ENCODE assay signal across 1 cellular context in genomic region chr6:110368268-110368667, GRCh38.
TF ChIP-seq lines count a peak whose summit lies in the region.

No MANE protein-coding gene starts in this region.

TF ChIP-seq in H1, 55 proteins besides CTCF, POLR2A, EP300 and RAD21 (continued from another document):
- TF ChIP-seq POLR2AphosphoS5 (IDR thresholded peaks at IDR 0.05; ENCODE audit: low read depth, low read length) (no peak), TBP (IDR thresholded peaks at IDR 0.05; ENCODE audit: low read depth, low read length) (no peak), BACH1 (IDR thresholded peaks at IDR 0.05; ENCODE audit: low read length) (no peak), SP2 (IDR thresholded peaks at IDR 0.05; ENCODE audit: low read length) (no peak), KDM5A (IDR thresholded peaks at IDR 0.05; ENCODE audit: low read length) (no peak), SIN3A (conservative IDR thresholded peaks at IDR 0.05 in 1 of 2, IDR thresholded peaks at IDR 0.05 in 1 of 2; ENCODE audit: low read depth in 1 of 2, low read length in 2 of 2) (no peak)
